In the genomic region with DNA sequence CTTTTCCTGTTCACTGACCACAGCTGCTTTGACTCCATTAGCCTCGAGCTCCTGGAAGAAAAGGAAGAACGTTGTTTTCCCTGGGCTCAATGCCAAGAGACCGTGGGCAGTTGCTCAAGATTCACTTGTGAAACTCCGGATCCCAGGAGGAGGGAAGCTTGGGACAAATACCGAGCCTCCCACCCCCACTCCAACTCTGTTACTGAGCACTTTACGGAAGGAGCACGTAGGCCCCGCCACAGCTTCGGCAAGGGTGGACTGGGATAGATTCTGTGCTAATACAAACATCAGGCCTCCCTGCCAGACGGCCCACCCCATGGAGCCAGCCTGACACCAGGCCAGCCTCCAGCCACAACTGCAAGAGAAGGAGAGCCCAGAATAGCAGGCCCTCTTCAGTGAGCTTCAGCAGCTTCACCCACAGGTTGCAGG, we compare ENCODE assay signal across 9 cellular contexts. TPM values are rescaled to one million over a fixed set of nuclear protein-coding genes. Genes with fewer than 3 reads are reported as not detected.
DNase-seq lines count a peak whose midpoint lies in the region; TF ChIP-seq lines count a peak whose summit lies in the region.
"Had no signal": no experiment of that assay in that cellular context is flagged by ENCODE, and none has a peak within 500 bp of the region (broad histone marks: within the 10 kb centered on the region; RNA-seq: fewer than 3 reads in every experiment).

No MANE protein-coding gene starts in this region.

- 1 to 7% (median 2%) methylated on average over 10 of the region's 10 CpGs for WGBS in ovary, 3 donors

- H3K27me3 ChIP-seq in BLaER1 (no peaks in the 10 kb centered on the region), SJSA1 (replicated peaks) (no peaks in the 10 kb centered on the region), ovary (no peaks in the 10 kb centered on the region)

- H3K27ac ChIP-seq in BLaER1 = peak overlapping the region; percentile 10; the same call in 1 of the 2 replicates
- peak overlapping the region; percentile 14; the same call in 1 of the 2 replicates for H3K27ac ChIP-seq in SJSA1
- H3K27ac ChIP-seq in ovary = peak overlapping the region; percentile 5 to 83

- intact Hi-C loops in ovary (cut with DNase I) = loop anchor here in 1 of 4 donors (10.0 kb wide), 1 partner anchor 71 kb away; no protein-coding TSS in a partner anchor

- peak overlapping the region; percentile 39 for H3K9ac ChIP-seq in BLaER1

- H3K4me2 ChIP-seq in BLaER1 = peak overlapping the region; percentile 61

- DNase-seq in SJSA1 (ENCODE audit: low read depth in 1 of 2, low spot score in 2 of 2) (peak; percentile 69 to 70), fibroblast of the conjunctiva (ENCODE audit: low read depth) (peak; percentile 88), ovary (peak; percentile 87 to 95 (median 90)), NAMALWA (ENCODE audit: low spot score) (no peak)
- no peak for DNase-seq in activated CD4-positive, alpha-beta T cell treated with anti-CD3 and anti-CD28 coated beads, Interleukin-2, amount 50 U/mL, for 4 hours
- no peak for DNase-seq in stimulated activated CD4-positive, alpha-beta T cell treated with anti-CD3 and anti-CD28 coated beads, Interleukin-2, amount 100 ng/mL, for 24 hours
- no peak for DNase-seq in activated T-cell treated with anti-CD3 and anti-CD28 coated beads, Interleukin-2, amount 50 U/mL, for 48 hours

- H3K4me3 ChIP-seq in BLaER1 (no peak overlapping the region), SJSA1 (no peak overlapping the region), ovary (no peak overlapping the region)
- H3K4me3 ChIP-seq: GM12878 had no signal

- no peaks in the 10 kb centered on the region for H3K9me3 ChIP-seq in BLaER1
- no peaks in the 10 kb centered on the region for H3K9me3 ChIP-seq in SJSA1 (replicated peaks)
- no peaks in the 10 kb centered on the region for H3K9me3 ChIP-seq in ovary

- H3K4me1 ChIP-seq in BLaER1 = peaks cover 23% of the 10 kb centered on the region
- H3K4me1 ChIP-seq in SJSA1 (replicated peaks) = peaks cover 41% of the 10 kb centered on the region
- peaks cover 9% of the 10 kb centered on the region for H3K4me1 ChIP-seq in ovary (ENCODE audit: insufficient read depth)

- peaks cover 12% of the 10 kb centered on the region for H4K20me1 ChIP-seq in BLaER1

- TF ChIP-seq POLR2A in ovary (IDR thresholded peaks at IDR 0.05) = no peak

- TF ChIP-seq CTCF in ovary (IDR thresholded peaks at IDR 0.05) = no peak

- no peak for TF ChIP-seq EP300 in ovary (IDR thresholded peaks at IDR 0.05)

- H3K36me3 ChIP-seq in BLaER1 (peaks cover 33% of the 10 kb centered on the region), SJSA1 (peaks cover 10% of the 10 kb centered on the region), ovary (no peaks in the 10 kb centered on the region)

RNA-seq across cellular contexts. Expression of gene FANCD2, which starts 10.7 kb away (rescaled TPM):
- 30.0 and 36.7 TPM in 2 replicates for total RNA-seq in SJSA1 (2014; rRNA removed; shearing (Covaris generic))
- total RNA-seq in ovary = 1 to 10 TPM; 2.0 to 4.1 (median 3.4) TPM
- polyA plus RNA-seq in ovary = 1 to 10 TPM; 2.4 to 4.3 TPM

RNA-seq across cellular contexts. Expression of gene EMC3, which starts 28.8 kb away (rescaled TPM):
- 34.6 and 86.3 TPM in 2 replicates for total RNA-seq in SJSA1 (2014; rRNA removed; shearing (Covaris generic))
- 10 to 100 TPM; 21.3 to 45.2 (median 28.4) TPM for total RNA-seq in ovary
- polyA plus RNA-seq in ovary = 100 to 1,000 TPM in 1 of 2 donors, 10 to 100 TPM in 1; 46.0 to 108 TPM

Comparison
In these comparisons a context has a peak if more than half of its experiments do, and no peak if none do; other contexts are left out.
1. DNase-seq: peak in SJSA1 (2 of 2), fibroblast of the conjunctiva (single experiment) and ovary (5 of 5); none in activated CD4-positive, alpha-beta T cell treated with anti-CD3 and anti-CD28 coated beads, Interleukin-2, amount 50 U/mL, for 4 hours (0 of 2), NAMALWA (single experiment), stimulated activated CD4-positive, alpha-beta T cell treated with anti-CD3 and anti-CD28 coated beads, Interleukin-2, amount 100 ng/mL, for 24 hours (0 of 2) and activated T-cell treated with anti-CD3 and anti-CD28 coated beads, Interleukin-2, amount 50 U/mL, for 48 hours (0 of 2).
2. Peak in every context shown above with its lines, with median percentiles within 50 percentile points of each other: H3K27ac ChIP-seq.